1 cellular context compared by ENCODE assay signal in genomic region chr5:65482280-65482726, GRCh38.
TF ChIP-seq lines count a peak whose summit lies in the region.

No MANE protein-coding gene starts in this region.

TF ChIP-seq in SK-N-SH, 30 proteins besides CTCF, POLR2A, EP300 and RAD21 (continued from another document):
- no peak for TF ChIP-seq ZBTB33 (IDR thresholded peaks at IDR 0.05; ENCODE audit: borderline replicate concordance, low read depth)
- TF ChIP-seq TCF12 (IDR thresholded peaks at IDR 0.05) = no peak
- TF ChIP-seq POLR2AphosphoS5 (IDR thresholded peaks at IDR 0.05; ENCODE audit: low read depth, low read length) = no peak; the same call in 1 of the 2 replicates
- no peak for TF ChIP-seq EZH2phosphoT487 (IDR thresholded peaks at IDR 0.05; ENCODE audit: borderline replicate concordance, low read depth)
- TF ChIP-seq, protein P1, sequence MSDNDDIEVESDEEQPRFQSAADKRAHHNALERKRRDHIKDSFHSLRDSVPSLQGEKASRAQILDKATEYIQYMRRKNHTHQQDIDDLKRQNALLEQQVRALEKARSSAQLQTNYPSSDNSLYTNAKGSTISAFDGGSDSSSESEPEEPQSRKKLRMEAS (IDR thresholded peaks at IDR 0.05; ENCODE audit: low read depth) = no peak
- TF ChIP-seq FOSL2 (IDR thresholded peaks at IDR 0.05; ENCODE audit: borderline replicate concordance, low read depth) = no peak
- no peak for TF ChIP-seq RFX5 (IDR thresholded peaks at IDR 0.05; ENCODE audit: low read length)
- no peak for TF ChIP-seq FOXM1 (IDR thresholded peaks at IDR 0.05; ENCODE audit: low read depth)
